Comparison of ENCODE assay signal across 9 cellular contexts in the genomic region with DNA sequence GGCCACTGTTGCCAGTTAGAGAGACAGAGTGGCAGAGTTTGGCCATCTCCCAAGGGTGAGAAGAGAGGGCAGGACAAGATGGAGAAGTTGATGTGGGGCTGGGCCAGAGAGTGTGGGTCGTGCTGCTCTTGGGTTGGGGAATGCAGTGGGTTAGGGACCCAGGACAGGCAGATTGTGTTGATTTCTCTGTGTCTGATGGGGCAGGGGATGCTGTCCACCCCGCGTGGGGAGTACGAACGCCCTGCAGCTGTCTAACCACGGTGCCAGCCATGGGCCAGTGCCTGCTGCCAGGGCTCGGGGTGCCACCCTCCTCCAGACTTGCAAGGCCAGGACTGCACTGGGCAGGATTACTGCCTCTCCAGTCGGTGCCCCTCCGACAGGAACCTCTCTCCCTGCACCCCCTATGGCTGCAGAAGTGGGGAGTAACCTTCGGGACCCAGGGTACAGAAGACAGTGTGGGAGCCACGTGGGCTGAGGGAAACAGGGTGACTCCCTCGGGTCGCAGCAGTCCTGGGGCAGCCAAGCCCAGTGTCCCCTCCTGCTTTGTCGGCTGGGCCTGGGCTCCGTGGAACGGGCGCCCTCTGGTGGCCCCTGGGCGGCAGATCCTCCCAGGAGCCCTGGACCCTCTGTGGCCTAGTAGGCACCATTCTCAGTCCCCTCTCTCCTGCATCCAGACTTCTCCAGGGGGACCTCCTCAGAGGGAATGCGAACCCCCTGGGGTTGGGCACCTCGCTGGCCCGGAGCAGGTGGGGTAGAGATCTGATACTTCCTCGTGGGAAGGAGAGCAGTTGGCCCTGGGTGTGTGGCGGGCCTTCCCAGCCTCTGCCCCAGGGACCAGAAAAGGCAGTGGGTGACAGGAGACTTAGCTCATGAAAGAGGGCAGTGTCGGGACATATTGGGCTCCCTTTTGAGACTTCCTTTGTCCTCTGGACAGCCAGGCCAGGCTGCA. TPM values are rescaled to one million over a fixed set of nuclear protein-coding genes. Genes with fewer than 3 reads are reported as not detected.
DNase-seq lines count a peak whose midpoint lies in the region; ATAC-seq and TF ChIP-seq lines count a peak whose summit lies in the region.
"Had no signal": no experiment of that assay in that cellular context is flagged by ENCODE, and none has a peak within 500 bp of the region (broad histone marks: within the 10 kb centered on the region; RNA-seq: fewer than 3 reads in every experiment).

No MANE protein-coding gene starts in this region.

- no peak overlapping the region for H3K4me3 ChIP-seq in CD8-positive, alpha-beta T cell (ENCODE audit: low read depth, low read length)
- H3K4me3 ChIP-seq in HFF-Myc (replicated peaks; ENCODE audit: low read depth, low read length): peak overlapping the region; percentile 76
- no peak overlapping the region for H3K4me3 ChIP-seq in upper lobe of right lung

- peak; percentile 91 for TF ChIP-seq CTCF in CD8-positive, alpha-beta T cell (IDR thresholded peaks at IDR 0.05)
- peak; percentile 94 for TF ChIP-seq CTCF in HFF-Myc (IDR thresholded peaks at IDR 0.05; ENCODE audit: low read depth, low read length, missing control alignments)
- peak; percentile 94 for TF ChIP-seq CTCF in upper lobe of right lung (IDR thresholded peaks at IDR 0.05)

- H3K27ac ChIP-seq in CD8-positive, alpha-beta T cell (ENCODE audit: low read depth, low read length): no peak overlapping the region
- H3K27ac ChIP-seq in upper lobe of right lung: no peak overlapping the region

- POLR2A ChIA-PET in CD8-positive, alpha-beta T cell (lab: Charles Lee): no interaction called here

- H3K4me1 ChIP-seq in CD8-positive, alpha-beta T cell (ENCODE audit: insufficient read depth, low read length): peaks cover 10% of the 10 kb centered on the region
- H3K4me1 ChIP-seq in upper lobe of right lung: peaks cover 20% of the 10 kb centered on the region

- H3K36me3 Mint-ChIP-seq in CD8-positive, alpha-beta T cell: peaks cover 3% of the 10 kb centered on the region
- H3K36me3 Mint-ChIP-seq: activated naive CD8-positive, alpha-beta T cell had no signal

- peaks cover 17% of the 10 kb centered on the region for H3K27me3 ChIP-seq in CD8-positive, alpha-beta T cell (ENCODE audit: insufficient read depth, low read length)
- peaks cover 22% of the 10 kb centered on the region for H3K27me3 ChIP-seq in upper lobe of right lung

- CTCF ChIA-PET in CD8-positive, alpha-beta T cell (lab: Charles Lee): interaction anchor here (0.6 to 1.8 kb wide), 8 partner anchors 9 to 377 kb away, joined by 3 to 14 read pairs (median 4); no protein-coding TSS in a partner anchor

- H3K27ac Mint-ChIP-seq in CD8-positive, alpha-beta T cell: no peak overlapping the region
- H3K27ac Mint-ChIP-seq: activated naive CD8-positive, alpha-beta T cell had no signal

- ATAC-seq in CD8-positive, alpha-beta T cell: peak; percentile 27
- ATAC-seq in upper lobe of right lung: peak; percentile 67
- no peak for ATAC-seq in GM21423 (IDR thresholded peaks at IDR 0.05; ENCODE audit: unreplicated experiment)

- peaks cover 13% of the 10 kb centered on the region for H3K27me3 Mint-ChIP-seq in CD8-positive, alpha-beta T cell (ENCODE audit: low read depth)

- no peaks in the 10 kb centered on the region for H3K9me3 ChIP-seq in CD8-positive, alpha-beta T cell (ENCODE audit: low read length)
- H3K9me3 ChIP-seq in upper lobe of right lung: no peaks in the 10 kb centered on the region

- H3K4me3 Mint-ChIP-seq in CD8-positive, alpha-beta T cell: peak overlapping the region; percentile 42
- H3K4me3 Mint-ChIP-seq: activated naive CD8-positive, alpha-beta T cell had no signal

- no peaks in the 10 kb centered on the region for H3K9me3 Mint-ChIP-seq in CD8-positive, alpha-beta T cell

- intact Hi-C loops in CD8-positive, alpha-beta T cell (cut with DNase I, micrococcal nuclease): loop anchor here in 1 of 2 experiments (1.0 to 5.0 kb wide), 6 partner anchors 205 to 1444 kb away; partner anchors contain the start of gene COPS9
- intact Hi-C loops in posterior vena cava (cut with DNase I) (loop anchor here (2.0 to 5.0 kb wide), 3 partner anchors 186 to 207 kb away; no protein-coding TSS in a partner anchor), upper lobe of right lung (cut with DNase I) (no loop called here)

- peak; percentile 35 to 77 (median 62) for DNase-seq in CD8-positive, alpha-beta T cell
- DNase-seq in HFF-Myc (ENCODE audit: extremely low read depth, low read depth) (no peak), SK-N-DZ (ENCODE audit: low spot score) (peak; percentile 63), glomerular visceral epithelial cell (ENCODE audit: extremely low spot score) (peak; percentile 74), posterior vena cava (ENCODE audit: low spot score) (peak; percentile 91), upper lobe of right lung (peak; percentile 85)
- DNase-seq in activated naive CD4-positive, alpha-beta T cell treated with anti-CD3 and anti-CD28 coated beads, Interleukin-2, amount 50 U/mL, for 16 hours: peak; percentile 69

- peaks cover 6% of the 10 kb centered on the region for H3K4me1 Mint-ChIP-seq in CD8-positive, alpha-beta T cell (ENCODE audit: low read depth)

- no peaks in the 10 kb centered on the region for H3K36me3 ChIP-seq in CD8-positive, alpha-beta T cell (ENCODE audit: insufficient read depth, low read length)
- no peaks in the 10 kb centered on the region for H3K36me3 ChIP-seq in upper lobe of right lung

RNA-seq across cellular contexts. Expression of gene GPC1, which starts 2.7 kb away (rescaled TPM):
- under 1 TPM; 0.30 to 0.39 TPM for total RNA-seq in CD8-positive, alpha-beta T cell
- polyA plus RNA-seq in SK-N-DZ (2014; cell fraction: cytosol; rRNA removed): 32.6 and 50.2 TPM in 2 replicates
- 75.2 and 80.4 TPM in 2 replicates for polyA plus RNA-seq in SK-N-DZ (2014; cell fraction: nucleus; rRNA removed)
- 10 to 100 TPM; 69.5 to 83.1 TPM for total RNA-seq in posterior vena cava
- 24.8 TPM for total RNA-seq in upper lobe of right lung

Comparison
In these comparisons a context has a peak if more than half of its experiments do, and no peak if none do; other contexts are left out.
1. RNA of gene GPC1, which starts 2.7 kb away (total RNA-seq): 69.5 to 83.1 TPM in posterior vena cava and 24.8 TPM in upper lobe of right lung (single experiment); 0.30 to 0.39 TPM in CD8-positive, alpha-beta T cell; every median in the first group is over 10 times any median in the second.
2. Peak in every context shown above with its lines, with median percentiles within 50 percentile points of each other: CTCF ChIP-seq.